In genomic region chr9:19127881-19128719, GRCh38 we compare ENCODE assay signal across 8 cellular contexts. TPM values are rescaled to one million over a fixed set of nuclear protein-coding genes. Genes with fewer than 3 reads are reported as not detected.
DNase-seq lines count a peak whose midpoint lies in the region; ATAC-seq, FAIRE-seq and TF ChIP-seq lines count a peak whose summit lies in the region.

No MANE protein-coding gene starts in this region.

- TF ChIP-seq POLR2A in A549 (IDR thresholded peaks at IDR 0.05; ENCODE audit: low read length) = no peak

- peak overlapping the region; percentile 88 for H3K4me3 Mint-ChIP-seq in activated T-cell treated with anti-CD3 and anti-CD28 coated beads, Interleukin-2, amount 50 U/mL, for 4 hours

- peaks cover 32% of the 10 kb centered on the region for H3K36me3 ChIP-seq in HUES6 (ENCODE audit: control insufficient read depth, insufficient read depth, low read length)
- no peaks in the 10 kb centered on the region for H3K36me3 ChIP-seq in neutrophil

- H3K27ac ChIP-seq in A549 = peak overlapping the region; percentile 87 to 98
- peak overlapping the region; percentile 95 for H3K27ac ChIP-seq in HUES6 (ENCODE audit: low read depth, low read length)
- H3K27ac ChIP-seq in neutrophil = peak overlapping the region; percentile 35

- H3K27me3 ChIP-seq in HUES6 (ENCODE audit: control insufficient read depth, insufficient read depth, low read length) (no peaks in the 10 kb centered on the region), neutrophil (peaks cover 59% of the 10 kb centered on the region)

- TF ChIP-seq RAD21 in A549 (conservative IDR thresholded peaks at IDR 0.05 in 1 of 2, IDR thresholded peaks at IDR 0.05 in 1 of 2) = no peak

- H3K4me1 ChIP-seq in A549 = peaks cover 14% of the 10 kb centered on the region; the same call in 2 of the 3 replicates
- peaks cover 34% of the 10 kb centered on the region for H3K4me1 ChIP-seq in HUES6 (ENCODE audit: control insufficient read depth, insufficient read depth, low read length)
- peaks cover 11 to 12% of the 10 kb centered on the region in 2 experiments for H3K4me1 ChIP-seq in neutrophil (ENCODE audit: control insufficient read depth in 1 of 2, insufficient read depth in 1 of 2, low read depth in 1 of 2, low read length in 1 of 2)

- no peaks in the 10 kb centered on the region for H3K27me3 Mint-ChIP-seq in activated T-cell treated with anti-CD3 and anti-CD28 coated beads, Interleukin-2, amount 50 U/mL, for 4 hours (ENCODE audit: low read depth)

- H3K4me3 ChIP-seq in A549 (peak overlapping the region; percentile 87), HUES6 (ENCODE audit: low read depth, low read length) (peak overlapping the region; percentile 98), neutrophil (ENCODE audit: low read depth in 1 of 2, low read length in 1 of 2) (peak overlapping the region; percentile 65 to 79)

- CTCF ChIA-PET in A549 (lab: Yijun Ruan, JAX) = interaction anchor here (1.0 to 1.1 kb wide), 2 partner anchors 10 to 46 kb away, joined by 3 read pairs; no protein-coding TSS in a partner anchor

- peak overlapping the region; percentile 98 for H3K9ac ChIP-seq in HUES6 (ENCODE audit: low read length)

- TF ChIP-seq CTCF in A549 (IDR thresholded peaks at IDR 0.05) (no peak), neutrophil (IDR thresholded peaks at IDR 0.05) (no peak)

- POLR2A ChIA-PET in A549 (lab: Yijun Ruan, JAX) = no interaction called here

- no peak for TF ChIP-seq EP300 in A549 (IDR thresholded peaks at IDR 0.05)

- H3K36me3 Mint-ChIP-seq in activated T-cell treated with anti-CD3 and anti-CD28 coated beads, Interleukin-2, amount 50 U/mL, for 4 hours (ENCODE audit: insufficient read depth) = peaks cover 5% of the 10 kb centered on the region

- 45% methylated on average over 43 of the region's 43 CpGs for WGBS in A549 (ENCODE audit: missing lambda C conversion rate)

- no peaks in the 10 kb centered on the region for H3K9me3 Mint-ChIP-seq in activated T-cell treated with anti-CD3 and anti-CD28 coated beads, Interleukin-2, amount 50 U/mL, for 4 hours

- ATAC-seq in A549 (peak; percentile 30 to 61; a peak in 3 of 6 replicates), GM19452 (IDR thresholded peaks at IDR 0.05; ENCODE audit: unreplicated experiment) (peak; percentile 6)
- peak; percentile 18 to 19 for ATAC-seq in activated T-cell treated with anti-CD3 and anti-CD28 coated beads, Interleukin-2, amount 50 U/mL, for 4 hours

- DNase-seq in A549 (ENCODE audit: low read depth in 1 of 2, low spot score in 1 of 2) (peak in 1 of 2 experiments; percentile 29), fibroblast of peridontal ligament (ENCODE audit: extremely low read depth) (peak; percentile 45), NCI-H1105 (lab: John Stamatoyannopoulos, UW) (no peak), cerebellar nuclear complex (lab: John Stamatoyannopoulos, UW) (no peak)
- DNase-seq in activated T-cell treated with anti-CD3 and anti-CD28 coated beads, Interleukin-2, amount 50 U/mL, for 4 hours = peak; percentile 30

- peak overlapping the region; percentile 89 for H3K4me2 ChIP-seq in A549

- FAIRE-seq in A549 (lab: Jason Lieb, UNC) = no peak

- H3K9me3 ChIP-seq in A549 (no peaks in the 10 kb centered on the region), HUES6 (ENCODE audit: control insufficient read depth, insufficient read depth, low read depth, low read length) (no peaks in the 10 kb centered on the region), neutrophil (no peaks in the 10 kb centered on the region)

- H3K4me1 Mint-ChIP-seq in activated T-cell treated with anti-CD3 and anti-CD28 coated beads, Interleukin-2, amount 50 U/mL, for 4 hours (ENCODE audit: low read depth) = peaks cover 53% of the 10 kb centered on the region

TF ChIP-seq in A549, 52 proteins besides CTCF, POLR2A, EP300 and RAD21:
- TF ChIP-seq PBX3 (IDR thresholded peaks at IDR 0.05) (no peak), USF2 (IDR thresholded peaks at IDR 0.05) (no peak), NFE2L2 (conservative IDR thresholded peaks at IDR 0.05; ENCODE audit: low read length) (no peak), FOSL2 (IDR thresholded peaks at IDR 0.05) (no peak), FOSL2 (CRISPR knock-in tag; IDR thresholded peaks at IDR 0.05) (no peak), MYC (IDR thresholded peaks at IDR 0.05; ENCODE audit: borderline replicate concordance, low read length) (no peak)
TF ChIP-seq in A549: peak in this region for 0.

RNA-seq across cellular contexts. Expression of gene PLIN2, which starts 0.8 kb away (rescaled TPM):
- polyA plus RNA-seq in A549 (2011; rRNA removed) (42.6 and 53.8 TPM in 2 replicates), A549 (2017; fragmentation: RNase III; extraction: RNeasy Plus Mini Kit Qiagen cat#74134 plus additional on column Dnase treatment) (23.0 to 28.3 TPM (median 23.0 TPM) in 3 replicates)
- 23.7 and 24.1 TPM in 2 replicates for polyA plus RNA-seq in A549 (2012; cell fraction: cytosol; rRNA removed)
- 14.7 and 16.1 TPM in 2 replicates for polyA plus RNA-seq in A549 (2012; cell fraction: nucleus; rRNA removed)
- 71.8 and 88.6 TPM in 2 replicates for polyA minus RNA-seq in A549 (2011; rRNA and poly(A)+ RNA removed)
- total RNA-seq in activated T-cell treated with anti-CD3 and anti-CD28 coated beads, Interleukin-2, amount 50 U/mL, for 4 hours = 10 to 100 TPM; 14.5 to 45.5 (median 38.4) TPM

RNA-seq across cellular contexts. Expression of gene HAUS6, which starts 25.4 kb away (rescaled TPM):
- polyA plus RNA-seq in A549 (2011; rRNA removed) (24.1 and 34.6 TPM in 2 replicates), A549 (2017; fragmentation: RNase III; extraction: RNeasy Plus Mini Kit Qiagen cat#74134 plus additional on column Dnase treatment) (21.9 to 23.8 TPM (median 22.4 TPM) in 3 replicates)
- polyA plus RNA-seq in A549 (2012; cell fraction: cytosol; rRNA removed) = 6.7 and 6.9 TPM in 2 replicates
- 5.7 and 8.0 TPM in 2 replicates for polyA plus RNA-seq in A549 (2012; cell fraction: nucleus; rRNA removed)
- polyA minus RNA-seq in A549 (2011; rRNA and poly(A)+ RNA removed) = 12.4 and 13.5 TPM in 2 replicates
- total RNA-seq in activated T-cell treated with anti-CD3 and anti-CD28 coated beads, Interleukin-2, amount 50 U/mL, for 4 hours = 10 to 100 TPM; 17.4 to 30.6 (median 30.0) TPM

Comparison
In these comparisons a context has a peak if more than half of its experiments do, and no peak if none do; other contexts are left out.
1. DNase-seq: peak in activated T-cell treated with anti-CD3 and anti-CD28 coated beads, Interleukin-2, amount 50 U/mL, for 4 hours (single experiment) and fibroblast of peridontal ligament (single experiment); none in NCI-H1105 (single experiment) and cerebellar nuclear complex (0 of 2).
2. H3K27ac ChIP-seq: peak in every context shown above with its lines; median percentile 95 in HUES6; 92 in A549; 35 in neutrophil.
3. Peak in every context shown above with its lines, with median percentiles within 50 percentile points of each other: ATAC-seq and H3K4me3 ChIP-seq.